Comparison of ENCODE assay signal across 21 cellular contexts in genomic region chr2:178496049-178496448, GRCh38. TPM values are rescaled to one million over a fixed set of nuclear protein-coding genes. Genes with fewer than 3 reads are reported as not detected.
DNase-seq lines count a peak whose midpoint lies in the region; ATAC-seq, FAIRE-seq and TF ChIP-seq lines count a peak whose summit lies in the region.
"Had no signal": no experiment of that assay in that cellular context is flagged by ENCODE, and none has a peak within 500 bp of the region (broad histone marks: within the 10 kb centered on the region; RNA-seq: fewer than 3 reads in every experiment).

No MANE protein-coding gene starts in this region.

- H3K27me3 ChIP-seq in OCI-LY1 (ENCODE audit: insufficient read depth, low read length) (no peaks in the 10 kb centered on the region), K562 (ENCODE audit: control insufficient read depth in 2 of 2, insufficient read depth in 2 of 2, low read length in 2 of 2) (no peaks in the 10 kb centered on the region), mucosa of stomach (ENCODE audit: control insufficient read depth, insufficient read depth, low read length) (no peaks in the 10 kb centered on the region), transverse colon (no peaks in the 10 kb centered on the region)

- H2AFZ ChIP-seq in OCI-LY1 (ENCODE audit: low read length) = no peak overlapping the region
- no peak overlapping the region for H2AFZ ChIP-seq in K562 (ENCODE audit: low read depth, low read length)
- H2AFZ ChIP-seq: GM23338 had no signal

- H3K9ac ChIP-seq in OCI-LY1 (ENCODE audit: low read length) (no peak overlapping the region; the same call in 1 of the 2 replicates), K562 (ENCODE audit: insufficient read depth in 1 of 2, low read depth in 2 of 2, low read length in 2 of 2) (no peak overlapping the region), mucosa of stomach (ENCODE audit: low read length) (peak overlapping the region; percentile 16)

- TF ChIP-seq EP300 in K562 (IDR thresholded peaks at IDR 0.05; ENCODE audit: low read length) = no peak
- no peak for TF ChIP-seq EP300 in transverse colon (IDR thresholded peaks at IDR 0.05; ENCODE audit: low read depth)

- H3K4me3 ChIP-seq in OCI-LY1 (ENCODE audit: low read depth, low read length, poor library complexity, severe bottlenecking) (no peak overlapping the region), K562 (no peak overlapping the region), mucosa of stomach (ENCODE audit: low read length) (no peak overlapping the region), transverse colon (no peak overlapping the region)
- H3K4me3 ChIP-seq: GM23338 had no signal

- H4K20me1 ChIP-seq in OCI-LY1 (ENCODE audit: insufficient read depth, low read length) (no peaks in the 10 kb centered on the region), K562 (replicated peaks; ENCODE audit: control insufficient read depth, insufficient read depth, low read length) (no peaks in the 10 kb centered on the region)

- in situ Hi-C loops in K562 (cut with MboI) (no loop called here), transverse colon (cut with MboI; ENCODE audit: low pct_ligation_motif_present in 1 of 4, low pct_unique_long_range_greater_than_20kb in 1 of 4, low sequenced_read_pairs in 3 of 4) (no loop called here)

- no peak for TF ChIP-seq RAD21 in K562 (CRISPR knock-in tag; conservative IDR thresholded peaks at IDR 0.05 in 1 of 2, IDR thresholded peaks at IDR 0.05 in 1 of 2)

- H3K4me2 ChIP-seq in OCI-LY1 (ENCODE audit: low read length) (no peak overlapping the region), K562 (ENCODE audit: insufficient read depth, low read length) (no peak overlapping the region)
- H3K4me2 ChIP-seq: GM23338 had no signal

- H3K4me1 ChIP-seq in OCI-LY1 (ENCODE audit: insufficient read depth, low read length, severe bottlenecking) (peaks cover 6% of the 10 kb centered on the region), K562 (replicated peaks in 1 of 2; ENCODE audit: control insufficient read depth in 2 of 2, insufficient read depth in 2 of 2, low read length in 2 of 2) (peaks cover 0 to 11% of the 10 kb centered on the region in 2 experiments; a peak in 2 of 5 replicates), mucosa of stomach (ENCODE audit: control insufficient read depth, insufficient read depth, low read length) (no peaks in the 10 kb centered on the region), transverse colon (peaks cover 0 to 15% (median 6%) of the 10 kb centered on the region in 4 donors)

- no peaks in the 10 kb centered on the region for H3K79me2 ChIP-seq in OCI-LY1 (ENCODE audit: insufficient read depth, low read length)
- no peaks in the 10 kb centered on the region for H3K79me2 ChIP-seq in K562 (ENCODE audit: control insufficient read depth, insufficient read depth, low read length)

- H3K36me3 ChIP-seq in OCI-LY1 (ENCODE audit: insufficient read depth, low read length) (peaks cover 66% of the 10 kb centered on the region), K562 (ENCODE audit: control insufficient read depth, insufficient read depth, low read length) (peaks cover 72% of the 10 kb centered on the region), mucosa of stomach (ENCODE audit: control insufficient read depth, insufficient read depth, low read length) (peaks cover 16% of the 10 kb centered on the region), transverse colon (peaks cover 0 to 65% (median 27%) of the 10 kb centered on the region in 4 donors)

- intact Hi-C loops in K562 (cut with micrococcal nuclease) = no loop called here
- intact Hi-C loops in transverse colon (cut with DNase I; ENCODE audit: low total_unique reads) = no loop called here

- H3K9me3 ChIP-seq in OCI-LY1 (ENCODE audit: low read length) = no peaks in the 10 kb centered on the region
- H3K9me3 ChIP-seq in K562 (replicated peaks; ENCODE audit: control insufficient read depth, insufficient read depth, low read depth, low read length) = no peaks in the 10 kb centered on the region
- H3K9me3 ChIP-seq in mucosa of stomach (ENCODE audit: control insufficient read depth, low read length) = no peaks in the 10 kb centered on the region
- no peaks in the 10 kb centered on the region for H3K9me3 ChIP-seq in transverse colon

- DNase-seq in K562 (ENCODE audit: extremely low read depth in 1 of 4, low spot score in 3 of 4) (no peak), transverse colon (no peak), activated gamma-delta T cell (lab: John Stamatoyannopoulos, UW) (no peak)
- DNase-seq: ACHN; AML-193; CD4-positive, alpha-beta T cell; DMS153; DMS79; GDM1; HCEC 1CT; IMR-90 had no signal

- peak; percentile 5; the same call in 1 of the 2 replicates for TF ChIP-seq CTCF in OCI-LY1 (IDR thresholded peaks at IDR 0.05; ENCODE audit: low read length)
- TF ChIP-seq CTCF in K562 (IDR thresholded peaks at IDR 0.05 in 2 of 3, conservative IDR thresholded peaks at IDR 0.05 in 1 of 3; ENCODE audit: insufficient read depth in 2 of 3, low read depth in 1 of 3, low read length in 3 of 3) = no peak
- no peak for TF ChIP-seq CTCF in transverse colon (IDR thresholded peaks at IDR 0.05)

- WGBS in K562 (ENCODE audit: insufficient coverage, low coverage, missing lambda C conversion rate) = 69% methylated on average over 4 of the region's 4 CpGs
- 50 to 66% methylated on average over 3 to 4 of the region's 4 CpGs for WGBS in transverse colon (ENCODE audit: low coverage in 1 of 2), 2 donors

- POLR2A ChIA-PET in K562 (lab: Yijun Ruan, JAX) = interaction anchor here (0.6 to 1.3 kb wide), 7 partner anchors 9 to 510 kb away, joined by 3 to 7 read pairs (median 3); no protein-coding TSS in a partner anchor

- no peaks in the 10 kb centered on the region for H3K9me2 ChIP-seq in OCI-LY1 (ENCODE audit: low read depth, low read length)

- FAIRE-seq in K562 (lab: Jason Lieb, UNC) = no peak
- FAIRE-seq: A204.1, H54, HTR-8/SVneo had no signal

- no peak overlapping the region for H3K27ac ChIP-seq in OCI-LY1 (ENCODE audit: low read depth, low read length, poor library complexity, severe bottlenecking)
- no peak overlapping the region for H3K27ac ChIP-seq in K562 (ENCODE audit: extremely low read depth, low read depth, low read length)
- H3K27ac ChIP-seq in transverse colon = peak overlapping the region; percentile 46 to 58 (median 52)
- H3K27ac ChIP-seq: C4-2B had no signal

- CTCF ChIA-PET in K562 (lab: Yijun Ruan, JAX; ENCODE audit: low intra/inter-chr PET ratio) = interaction anchor here (1.2 kb wide), 1 partner anchor 13 kb away, joined by 4 read pairs; no protein-coding TSS in a partner anchor

- TF ChIP-seq POLR2A in K562 (conservative IDR thresholded peaks at IDR 0.05) (no peak), transverse colon (IDR thresholded peaks at IDR 0.05) (no peak)

- ATAC-seq in K562 (no peak), HG03196 (IDR thresholded peaks at IDR 0.05; ENCODE audit: unreplicated experiment) (no peak), HG02885 (IDR thresholded peaks at IDR 0.05; ENCODE audit: poor library complexity, unreplicated experiment) (no peak)
- ATAC-seq: GM23338 had no signal

- H3F3A ChIP-seq in OCI-LY1 (ENCODE audit: insufficient read depth, low read length) = no peaks in the 10 kb centered on the region

- no peaks in the 10 kb centered on the region for H3K9me1 ChIP-seq in K562 (ENCODE audit: control insufficient read depth, insufficient read depth, low read length)

- BruUV-seq in K562 (replicated peaks; lab: Mats Ljungman, UMichigan) = no TSS peak

RNA-seq across cellular contexts. Expression of gene PLEKHA3, which starts 15.8 kb away (rescaled TPM):
- total RNA-seq in K562 (2011; cell fraction: chromatin; rRNA removed; ENCODE audit: low replicate concordance) = 7.1 and 8.8 TPM in 2 replicates
- 2.8 and 2.9 TPM in 2 replicates for total RNA-seq in K562 (2011; cell fraction: nucleolus; rRNA removed)
- 6.7 and 16.4 TPM in 2 replicates for total RNA-seq in K562 (2011; cell fraction: nucleoplasm; rRNA removed)
- total RNA-seq in K562 (2014; rRNA removed) = 6.4 and 6.9 TPM in 2 replicates
- total RNA-seq in K562 (2014; rRNA removed; fragmentation: Illumina TruSeq; extraction: Trizol) = 11.7 and 18.5 TPM in 2 replicates
- 8.4 and 10.5 TPM in 2 replicates for total RNA-seq in K562 (2015; rRNA removed; fragmentation: Illumina TruSeq; extraction: Trizol)
- 19.6 and 23.4 TPM in 2 replicates for total RNA-seq in K562 (2021)
- 14.9 and 21.8 TPM in 2 replicates for polyA plus RNA-seq in K562 (2011; rRNA removed)
- 1.6 and 2.8 TPM in 2 replicates for polyA plus RNA-seq in K562 (2011; cell fraction: cytosol; rRNA removed)
- polyA plus RNA-seq in K562 (2011; cell fraction: nucleus; rRNA removed) = 3.7 and 7.0 TPM in 2 replicates
- 6.8 and 7.4 TPM in 2 replicates for polyA plus RNA-seq in K562 (2012)
- 6.8 and 8.8 TPM in 2 replicates for polyA plus RNA-seq in K562 (2014; fragmentation: Illumina TruSeq; extraction: Trizol)
- polyA plus RNA-seq in K562 (2014; fragmentation: Nextera tagmentation; extraction: Ambion mirVana) = 1 to 10 TPM; 2.3 to 2.6 TPM
- polyA plus RNA-seq in K562 (2014; rRNA removed) = 9.7 and 12.0 TPM in 2 replicates
- 15.1 and 15.8 TPM in 2 replicates for polyA minus RNA-seq in K562 (2011; rRNA and poly(A)+ RNA removed)
- 5.8 and 11.0 TPM in 2 replicates for polyA minus RNA-seq in K562 (2011; cell fraction: cytosol; rRNA and poly(A)+ RNA removed)
- 5.9 and 7.7 TPM in 2 replicates for polyA minus RNA-seq in K562 (2011; cell fraction: nucleus; rRNA and poly(A)+ RNA removed)
- 10 to 100 TPM in 3 of 4 donors, 1 to 10 TPM in 1; 8.2 to 83.2 (median 11.0) TPM for total RNA-seq in transverse colon

RNA-seq across cellular contexts. Expression of gene FKBP7, which starts 17.6 kb away (rescaled TPM):
- 6.4 and 7.4 TPM in 2 replicates for total RNA-seq in K562 (2011; cell fraction: chromatin; rRNA removed; ENCODE audit: low replicate concordance)
- 5.1 and 7.3 TPM in 2 replicates for total RNA-seq in K562 (2011; cell fraction: nucleolus; rRNA removed)
- 8.4 and 9.8 TPM in 2 replicates for total RNA-seq in K562 (2011; cell fraction: nucleoplasm; rRNA removed)
- total RNA-seq in K562 (2014; rRNA removed) = 9.5 and 15.9 TPM in 2 replicates
- total RNA-seq in K562 (2014; rRNA removed; fragmentation: Illumina TruSeq; extraction: Trizol) = 12.6 and 13.5 TPM in 2 replicates
- 12.0 and 14.7 TPM in 2 replicates for total RNA-seq in K562 (2015; rRNA removed; fragmentation: Illumina TruSeq; extraction: Trizol)
- total RNA-seq in K562 (2021) = 6.1 and 7.0 TPM in 2 replicates
- 16.8 and 19.2 TPM in 2 replicates for polyA plus RNA-seq in K562 (2011; rRNA removed)
- 4.2 and 7.4 TPM in 2 replicates for polyA plus RNA-seq in K562 (2011; cell fraction: cytosol; rRNA removed)
- 5.3 and 9.0 TPM in 2 replicates for polyA plus RNA-seq in K562 (2011; cell fraction: nucleus; rRNA removed)
- polyA plus RNA-seq in K562 (2012) = 7.0 and 9.1 TPM in 2 replicates
- 17.4 and 19.9 TPM in 2 replicates for polyA plus RNA-seq in K562 (2014; fragmentation: Illumina TruSeq; extraction: Trizol)
- polyA plus RNA-seq in K562 (2014; fragmentation: Nextera tagmentation; extraction: Ambion mirVana) = 10 to 100 TPM; 19.3 to 23.2 TPM
- 19.0 and 22.7 TPM in 2 replicates for polyA plus RNA-seq in K562 (2014; rRNA removed)
- 12.5 and 13.7 TPM in 2 replicates for polyA minus RNA-seq in K562 (2011; rRNA and poly(A)+ RNA removed)
- 4.0 and 4.6 TPM in 2 replicates for polyA minus RNA-seq in K562 (2011; cell fraction: cytosol; rRNA and poly(A)+ RNA removed)
- 5.4 and 7.9 TPM in 2 replicates for polyA minus RNA-seq in K562 (2011; cell fraction: nucleus; rRNA and poly(A)+ RNA removed)
- 1 to 10 TPM in 2 of 4 donors, under 1 TPM in 1, not detected in 1; 0.37 to 5.2 (median 2.6) TPM for total RNA-seq in transverse colon

RNA-seq across cellular contexts. Expression of gene PJVK, which starts 44.9 kb away (rescaled TPM):
- 1.5 and 4.6 TPM in 2 replicates for total RNA-seq in K562 (2011; cell fraction: chromatin; rRNA removed; ENCODE audit: low replicate concordance)
- 1.5 and 1.8 TPM in 2 replicates for total RNA-seq in K562 (2011; cell fraction: nucleolus; rRNA removed)
- 2.9 and 4.0 TPM in 2 replicates for total RNA-seq in K562 (2011; cell fraction: nucleoplasm; rRNA removed)
- total RNA-seq in K562 (2014; rRNA removed) (0.41 and 0.95 TPM in 2 replicates), K562 (2014; rRNA removed; fragmentation: Illumina TruSeq; extraction: Trizol) (0.41 and 0.73 TPM in 2 replicates), K562 (2015; rRNA removed; fragmentation: Illumina TruSeq; extraction: Trizol) (0.45 and 0.58 TPM in 2 replicates), K562 (2021) (0.78 and 0.87 TPM in 2 replicates), transverse colon (1 to 10 TPM in 2 of 4 donors, not detected in 2; 1.6 to 3.2 TPM)
- polyA plus RNA-seq in K562 (2011; rRNA removed) (1.5 and 2.6 TPM in 2 replicates), K562 (2014; fragmentation: Illumina TruSeq; extraction: Trizol) (0.43 and 0.71 TPM in 2 replicates), K562 (2014; fragmentation: Nextera tagmentation; extraction: Ambion mirVana) (under 1 TPM; 0.11 to 0.24 TPM), K562 (2014; rRNA removed) (1.2 and 2.1 TPM in 2 replicates)
- polyA plus RNA-seq in K562 (2011; cell fraction: cytosol; rRNA removed) = 0.15 and 0.75 TPM in 2 replicates
- polyA plus RNA-seq in K562 (2011; cell fraction: nucleus; rRNA removed) = 2.2 and 4.2 TPM in 2 replicates
- polyA plus RNA-seq in K562 (2012) = 0.70 and 0.96 TPM in 2 replicates
- polyA minus RNA-seq in K562 (2011; rRNA and poly(A)+ RNA removed) = 1.0 and 1.3 TPM in 2 replicates
- 0.91 TPM in 1 of 2 replicates, not detected in the other for polyA minus RNA-seq in K562 (2011; cell fraction: cytosol; rRNA and poly(A)+ RNA removed)
- polyA minus RNA-seq in K562 (2011; cell fraction: nucleus; rRNA and poly(A)+ RNA removed) = 1.1 and 2.4 TPM in 2 replicates
- total RNA-seq: Daoy had no signal

RNA-seq across cellular contexts. Expression of gene PRKRA, which starts 45.1 kb away (rescaled TPM):
- 68.4 and 99.5 TPM in 2 replicates for total RNA-seq in K562 (2011; cell fraction: chromatin; rRNA removed; ENCODE audit: low replicate concordance)
- total RNA-seq in K562 (2011; cell fraction: nucleolus; rRNA removed) = 60.4 and 62.4 TPM in 2 replicates
- total RNA-seq in K562 (2011; cell fraction: nucleoplasm; rRNA removed) = 79.3 and 112 TPM in 2 replicates
- 78.1 and 103 TPM in 2 replicates for total RNA-seq in K562 (2014; rRNA removed)
- total RNA-seq in K562 (2014; rRNA removed; fragmentation: Illumina TruSeq; extraction: Trizol) = 57.2 and 63.0 TPM in 2 replicates
- 54.8 and 62.9 TPM in 2 replicates for total RNA-seq in K562 (2015; rRNA removed; fragmentation: Illumina TruSeq; extraction: Trizol)
- total RNA-seq in K562 (2021) = 50.4 and 53.9 TPM in 2 replicates
- polyA plus RNA-seq in K562 (2011; rRNA removed) = 63.9 and 70.6 TPM in 2 replicates
- 34.5 and 34.8 TPM in 2 replicates for polyA plus RNA-seq in K562 (2011; cell fraction: cytosol; rRNA removed)
- polyA plus RNA-seq in K562 (2011; cell fraction: nucleus; rRNA removed) = 57.3 and 58.6 TPM in 2 replicates
- 42.2 and 48.1 TPM in 2 replicates for polyA plus RNA-seq in K562 (2012)
- polyA plus RNA-seq in K562 (2014; fragmentation: Illumina TruSeq; extraction: Trizol) = 43.0 and 52.3 TPM in 2 replicates
- polyA plus RNA-seq in K562 (2014; fragmentation: Nextera tagmentation; extraction: Ambion mirVana) = 10 to 100 TPM; 14.1 to 20.4 TPM
- polyA plus RNA-seq in K562 (2014; rRNA removed) = 46.0 and 46.1 TPM in 2 replicates
- 61.3 and 77.9 TPM in 2 replicates for polyA minus RNA-seq in K562 (2011; rRNA and poly(A)+ RNA removed)
- 32.4 and 41.6 TPM in 2 replicates for polyA minus RNA-seq in K562 (2011; cell fraction: cytosol; rRNA and poly(A)+ RNA removed)
- 74.0 and 107 TPM in 2 replicates for polyA minus RNA-seq in K562 (2011; cell fraction: nucleus; rRNA and poly(A)+ RNA removed)
- 100 to 1,000 TPM in 1 of 4 donors, 10 to 100 TPM in 3; 35.6 to 317 (median 56.9) TPM for total RNA-seq in transverse colon

Comparison
In these comparisons a context has a peak if more than half of its experiments do, and no peak if none do; other contexts are left out.
1. H3K27ac ChIP-seq: peak in transverse colon (4 of 4); none in OCI-LY1 (single experiment) and K562 (single experiment).